In the genomic region with DNA sequence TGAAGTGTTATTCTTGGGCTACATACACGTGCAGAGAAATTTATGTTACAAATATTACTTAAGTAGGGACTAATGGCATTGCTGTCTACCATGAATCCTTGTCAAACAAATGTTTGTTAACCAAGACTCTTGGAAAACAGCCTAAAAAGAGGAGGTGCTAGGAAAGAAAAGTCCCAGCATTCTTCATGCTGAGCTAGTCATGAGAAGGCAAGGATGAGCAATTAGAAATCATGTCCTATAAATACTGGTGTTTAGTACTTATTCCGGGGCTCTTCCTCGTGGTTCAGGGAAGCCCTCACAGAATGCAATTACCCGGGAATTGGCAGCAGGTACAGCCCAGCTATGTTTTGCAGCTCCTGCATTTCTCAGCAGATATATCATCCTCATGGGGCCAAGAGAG, we compare ENCODE assay signal across 13 cellular contexts.
"Had no signal": no experiment of that assay in that cellular context is flagged by ENCODE, and none has a peak within 500 bp of the region (broad histone marks: within the 10 kb centered on the region; RNA-seq: fewer than 3 reads in every experiment).

No MANE protein-coding gene starts in this region.

- H3K4me3 ChIP-seq: body of pancreas, left ventricle myocardium inferior had no signal

- DNase-seq: activated CD4-positive, alpha-beta memory T cell treated with anti-CD3 and anti-CD28 coated beads for 36 hours; activated CD4-positive, CD25-positive, alpha-beta regulatory T cell treated with anti-CD3 and anti-CD28 coated beads, Interleukin-2, amount 50 U/mL, for 72 hours; activated CD8-positive, alpha-beta memory T cell treated with anti-CD3 and anti-CD28 coated beads, Interleukin-2, amount 10 ng/mL, durations not matched to agents 7 days and 5 days; activated naive CD4-positive, alpha-beta T cell treated with anti-CD3 and anti-CD28 coated beads, Interleukin-2, amount 10 ng/mL, durations not matched to agents 7 days and 5 days; activated T-cell treated with anti-CD3 and anti-CD28 coated beads, Interleukin-2, amount 50 U/mL, for 1 hour; body of pancreas; effector memory CD8-positive, alpha-beta T cell; hippocampal formation; kidney; left ventricle myocardium inferior; natural killer cell; T-helper 1 cell; T1000 had no signal
